Comparison of ENCODE assay signal across 23 cellular contexts in genomic region chr1:74162333-74162732, GRCh38.
"Had no signal": no experiment of that assay in that cellular context is flagged by ENCODE, and none has a peak within 500 bp of the region (broad histone marks: within the 10 kb centered on the region; RNA-seq: fewer than 3 reads in every experiment).

No MANE protein-coding gene starts in this region.

- DNase-seq: KBM-7, MV-4-11, NCI-H1048, NCI-H1105, NCI-H1417, NCI-H146, NCI-H1694 treated with DMSO at 0.1 percent for 48 hours, NCI-H1930, NCI-H2081, NCI-H2171, NCI-H226, NCI-H446, NCI-H510A, NCI-H524 treated with DMSO at 0.1 percent for 48 hours, NCI-H69, NCI-H774, PC-9, Peyer's patch, SIG-M5 had no signal

- H3K27me3 ChIP-seq: Peyer's patch, SJSA1 had no signal

- ATAC-seq: Right ventricle myocardium inferior had no signal

- H3K36me3 ChIP-seq: Peyer's patch, SJSA1 had no signal

- FAIRE-seq: HTR-8/SVneo had no signal

- H3K4me3 ChIP-seq: PC-9, Peyer's patch, SJSA1, SK-N-MC had no signal
